Comparison of ENCODE assay signal across 29 cellular contexts in genomic region chr17:1907216-1907631, GRCh38.
DNase-seq lines count a peak whose midpoint lies in the region; ATAC-seq and TF ChIP-seq lines count a peak whose summit lies in the region.
"Had no signal": no experiment of that assay in that cellular context is flagged by ENCODE, and none has a peak within 500 bp of the region (broad histone marks: within the 10 kb centered on the region; RNA-seq: fewer than 3 reads in every experiment).

No MANE protein-coding gene starts in this region.

- intact Hi-C loops in Right ventricle myocardium superior (cut with DNase I): no loop called here

- H2AFZ ChIP-seq in OCI-LY1 (ENCODE audit: low read length) (no peak overlapping the region), osteoblast (ENCODE audit: low read length) (no peak overlapping the region)
- H2AFZ ChIP-seq: parathyroid adenoma had no signal

- H3K79me2 ChIP-seq in OCI-LY1 (ENCODE audit: insufficient read depth, low read length) (no peaks in the 10 kb centered on the region), osteoblast (ENCODE audit: insufficient read depth, low read length) (no peaks in the 10 kb centered on the region)
- H3K79me2 ChIP-seq: parathyroid adenoma had no signal

- H3K4me3 ChIP-seq in OCI-LY1 (ENCODE audit: low read depth, low read length, poor library complexity, severe bottlenecking) (no peak overlapping the region), osteoblast (ENCODE audit: insufficient read depth, low read length) (no peak overlapping the region)
- H3K4me3 ChIP-seq: mucosa of descending colon, SJSA1 had no signal

- H3K4me2 ChIP-seq in OCI-LY1 (ENCODE audit: low read length) (no peak overlapping the region), osteoblast (ENCODE audit: insufficient read depth, low read length) (no peak overlapping the region)

- H3K36me3 ChIP-seq in OCI-LY1 (ENCODE audit: insufficient read depth, low read length): no peaks in the 10 kb centered on the region
- H3K36me3 ChIP-seq in osteoblast (ENCODE audit: insufficient read depth, low read length): no peaks in the 10 kb centered on the region
- H3K36me3 ChIP-seq: esophagus squamous epithelium, lower lobe of right lung, SJSA1 had no signal

- H3F3A ChIP-seq in OCI-LY1 (ENCODE audit: insufficient read depth, low read length): no peaks in the 10 kb centered on the region

- TF ChIP-seq CTCF in 22Rv1 (IDR thresholded peaks at IDR 0.05) (peak; percentile 37; the same call in 1 of the 2 replicates), OCI-LY1 (IDR thresholded peaks at IDR 0.05; ENCODE audit: low read length) (peak; percentile 25; the same call in 1 of the 2 replicates), osteoblast (IDR thresholded peaks at IDR 0.05; ENCODE audit: extremely low read depth, low read depth, low read length) (no peak)

- peak; percentile 52 for DNase-seq in ecto neural progenitor cell (ENCODE audit: low spot score)
- DNase-seq in osteoblast (ENCODE audit: insufficient read length, low spot score, missing footprints): peak; percentile 46
- no peak for DNase-seq in Right ventricle myocardium superior
- DNase-seq: activated CD4-positive, alpha-beta T cell treated with anti-CD3 and anti-CD28 coated beads for 48 hours; activated effector memory CD4-positive, alpha-beta T cell treated with Interleukin-2 at 50 U/mL for 16 hours; activated naive CD8-positive, alpha-beta T cell treated with anti-CD3 and anti-CD28 coated beads for 36 hours; activated T-cell treated with anti-CD3 and anti-CD28 coated beads, Interleukin-2, amount 50 U/mL, for 1 hour; CD4-positive, alpha-beta memory T cell; central memory CD4-positive, alpha-beta T cell; esophagus squamous epithelium; foreskin keratinocyte; kidney glomerular epithelial cell; lower lobe of right lung; NCI-H1092 treated with DMSO at 0.1 percent for 48 hours; NCI-H187 treated with DMSO at 0.1 percent for 48 hours; NCI-H2171 treated with DMSO at 0.1 percent for 48 hours; NCI-H510A treated with DMSO at 0.1 percent for 48 hours; RPMI8226; stimulated activated CD8-positive, alpha-beta memory T cell treated with anti-CD3 and anti-CD28 coated beads, Interleukin-4, amount 100 ng/mL, for 48 hours; stimulated activated naive CD8-positive, alpha-beta T cell treated with anti-CD3 and anti-CD28 coated beads, Interleukin-15, amount 100 ng/mL, for 72 hours had no signal

- H3K9me2 ChIP-seq in OCI-LY1 (ENCODE audit: low read depth, low read length): no peaks in the 10 kb centered on the region

- H3K27me3 ChIP-seq in OCI-LY1 (ENCODE audit: insufficient read depth, low read length): 0 out of 2 replicates have a peak, but pooled peaks cover 5% of the 10 kb centered on the region
- peaks cover 74% of the 10 kb centered on the region for H3K27me3 ChIP-seq in osteoblast (ENCODE audit: insufficient read depth, low read length)

- ATAC-seq in Right ventricle myocardium superior (ENCODE audit: poor library complexity) (no peak), GM21381 (IDR thresholded peaks at IDR 0.05; ENCODE audit: unreplicated experiment) (no peak), HG03095 (IDR thresholded peaks at IDR 0.05; ENCODE audit: unreplicated experiment) (no peak), HG03175 (IDR thresholded peaks at IDR 0.05; ENCODE audit: unreplicated experiment) (no peak)
- ATAC-seq: foreskin keratinocyte; HCT116; lower lobe of right lung; mucosa of descending colon; stimulated activated naive CD8-positive, alpha-beta T cell treated with anti-CD3 and anti-CD28 coated beads, Interleukin-15, amount 100 ng/mL, for 72 hours had no signal

- H3K27ac ChIP-seq in 22Rv1: no peak overlapping the region
- H3K27ac ChIP-seq in OCI-LY1 (ENCODE audit: low read depth, low read length, poor library complexity, severe bottlenecking): no peak overlapping the region
- no peak overlapping the region for H3K27ac ChIP-seq in osteoblast (ENCODE audit: low read depth, low read length)
- H3K27ac ChIP-seq: esophagus squamous epithelium, foreskin keratinocyte, lower lobe of right lung, parathyroid adenoma, SJSA1 had no signal

- no peaks in the 10 kb centered on the region for H3K9me3 ChIP-seq in OCI-LY1 (ENCODE audit: low read length)
- no peaks in the 10 kb centered on the region for H3K9me3 ChIP-seq in osteoblast (ENCODE audit: low read depth, low read length)
- H3K9me3 ChIP-seq: esophagus squamous epithelium, lower lobe of right lung, mucosa of descending colon, SJSA1 had no signal

- peaks cover 51% of the 10 kb centered on the region for H3K4me1 ChIP-seq in OCI-LY1 (ENCODE audit: insufficient read depth, low read length, severe bottlenecking)
- H3K4me1 ChIP-seq in osteoblast (ENCODE audit: insufficient read depth, low read length): peaks cover 9% of the 10 kb centered on the region
- H3K4me1 ChIP-seq: foreskin keratinocyte had no signal

- no peaks in the 10 kb centered on the region for H4K20me1 ChIP-seq in OCI-LY1 (ENCODE audit: insufficient read depth, low read length)
- no peaks in the 10 kb centered on the region for H4K20me1 ChIP-seq in osteoblast (ENCODE audit: insufficient read depth, low read length)

- H3K9ac ChIP-seq in OCI-LY1 (ENCODE audit: low read length): no peak overlapping the region
- H3K9ac ChIP-seq: parathyroid adenoma had no signal
